In the genomic region with DNA sequence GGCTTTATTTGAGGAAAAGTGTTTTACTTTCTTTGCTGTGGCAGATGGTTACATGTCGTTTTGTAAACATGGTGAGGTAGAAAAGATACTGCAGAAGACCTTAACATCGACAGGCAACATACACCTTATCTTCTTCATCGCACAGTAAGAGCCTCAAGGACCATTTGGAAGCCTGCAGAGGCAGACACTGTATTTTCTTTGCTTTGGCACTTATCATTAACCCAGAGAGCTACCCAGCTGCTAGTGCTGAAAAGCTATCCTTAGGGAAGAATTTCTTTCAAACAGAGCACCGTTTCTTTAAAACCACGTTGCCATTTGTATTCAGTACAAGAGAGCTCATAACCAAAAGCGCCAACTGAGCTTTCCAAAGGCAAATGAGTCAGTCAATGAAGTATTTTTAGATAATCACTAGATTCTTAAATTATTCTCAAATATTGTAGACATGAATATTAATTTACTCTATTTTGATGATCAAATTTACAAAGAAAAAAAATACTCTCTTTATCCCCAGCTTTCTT, we compare ENCODE assay signal across 24 cellular contexts.
DNase-seq lines count a peak whose midpoint lies in the region; FAIRE-seq and TF ChIP-seq lines count a peak whose summit lies in the region.
"Had no signal": no experiment of that assay in that cellular context is flagged by ENCODE, and none has a peak within 500 bp of the region (broad histone marks: within the 10 kb centered on the region; RNA-seq: fewer than 3 reads in every experiment).

No MANE protein-coding gene starts in this region.

- H3K9me3 Mint-ChIP-seq in type B pancreatic cell = no peaks in the 10 kb centered on the region
- H3K9me3 Mint-ChIP-seq in activated naive CD8-positive, alpha-beta T cell treated with anti-CD3 and anti-CD28 coated beads for 36 hours = no peaks in the 10 kb centered on the region
- H3K9me3 Mint-ChIP-seq: activated naive CD8-positive, alpha-beta T cell treated with anti-CD3 and anti-CD28 coated beads, Interleukin-2, amount 50 U/mL, for 24 hours; H9; IgD-negative memory B cell; neural crest cell; stimulated activated memory B cell treated with anti-CD40 and anti-IgM and Interleukin-4, amounts not matched to agents 10 μg/mL and 1 μg/mL and 100 μg/mL, for 72 hours; T-helper 2 cell treated with Interferon-gamma antibody and Interleukin-4, amounts not matched to agents 5 μg/mL and 100 μg/mL, for 36 hours had no signal

- TF ChIP-seq CTCF in type B pancreatic cell (conservative IDR thresholded peaks at IDR 0.05) = no peak

- peaks cover 5% of the 10 kb centered on the region for H3K27me3 Mint-ChIP-seq in type B pancreatic cell
- H3K27me3 Mint-ChIP-seq in activated naive CD8-positive, alpha-beta T cell treated with anti-CD3 and anti-CD28 coated beads for 36 hours = peaks cover 3% of the 10 kb centered on the region
- H3K27me3 Mint-ChIP-seq: activated naive CD8-positive, alpha-beta T cell treated with anti-CD3 and anti-CD28 coated beads, Interleukin-2, amount 50 U/mL, for 24 hours; IgD-negative memory B cell; stimulated activated memory B cell treated with anti-CD40 and anti-IgM and Interleukin-4, amounts not matched to agents 10 μg/mL and 1 μg/mL and 100 μg/mL, for 72 hours had no signal

- FAIRE-seq in islet of Langerhans (lab: Jason Lieb, UNC) = peak; percentile 61

- H3K4me3 Mint-ChIP-seq in type B pancreatic cell = no peak overlapping the region
- no peak overlapping the region for H3K4me3 Mint-ChIP-seq in activated naive CD8-positive, alpha-beta T cell treated with anti-CD3 and anti-CD28 coated beads for 36 hours
- H3K4me3 Mint-ChIP-seq: activated naive CD8-positive, alpha-beta T cell treated with anti-CD3 and anti-CD28 coated beads, Interleukin-2, amount 50 U/mL, for 24 hours; H9; IgD-negative memory B cell; neural crest cell; stimulated activated memory B cell treated with anti-CD40 and anti-IgM and Interleukin-4, amounts not matched to agents 10 μg/mL and 1 μg/mL and 100 μg/mL, for 72 hours; T-helper 2 cell treated with Interferon-gamma antibody and Interleukin-4, amounts not matched to agents 5 μg/mL and 100 μg/mL, for 36 hours had no signal

- H3K27ac Mint-ChIP-seq in type B pancreatic cell = no peak overlapping the region
- H3K27ac Mint-ChIP-seq in activated naive CD8-positive, alpha-beta T cell treated with anti-CD3 and anti-CD28 coated beads for 36 hours = no peak overlapping the region
- H3K27ac Mint-ChIP-seq: activated naive CD8-positive, alpha-beta T cell treated with anti-CD3 and anti-CD28 coated beads, Interleukin-2, amount 50 U/mL, for 24 hours; IgD-negative memory B cell; stimulated activated memory B cell treated with anti-CD40 and anti-IgM and Interleukin-4, amounts not matched to agents 10 μg/mL and 1 μg/mL and 100 μg/mL, for 72 hours; T-helper 2 cell treated with Interferon-gamma antibody and Interleukin-4, amounts not matched to agents 5 μg/mL and 100 μg/mL, for 36 hours had no signal

- DNase-seq in Ammon's horn (ENCODE audit: low spot score) (peak; percentile 25), NCI-H128 (lab: John Stamatoyannopoulos, UW; ENCODE audit: unreplicated experiment) (peak; percentile 17), amniotic epithelial cell (ENCODE audit: low read depth) (peak; percentile 12), type B pancreatic cell (ENCODE audit: extremely low spot score, unreplicated experiment) (no peak), occipital lobe (lab: John Stamatoyannopoulos, UW) (no peak)
- DNase-seq in activated naive CD8-positive, alpha-beta T cell treated with anti-CD3 and anti-CD28 coated beads for 36 hours = no peak
- DNase-seq in activated CD4-positive, alpha-beta T cell treated with anti-CD3 and anti-CD28 coated beads for 4 hours = no peak
- DNase-seq: activated CD4-positive, alpha-beta T cell treated with anti-CD3 and anti-CD28 coated beads, Interleukin-2, amount 50 U/mL, for 48 hours; activated CD8-positive, alpha-beta memory T cell treated with anti-CD3 and anti-CD28 coated beads, Interleukin-2, amount 50 U/mL, for 48 hours; activated naive CD8-positive, alpha-beta T cell treated with anti-CD3 and anti-CD28 coated beads, Interleukin-2, amount 50 U/mL, for 24 hours; C1 segment of cervical spinal cord; Calu3; dorsolateral prefrontal cortex; H9; left ventricle myocardium superior; mucosa of descending colon; NCI-H1694 treated with DMSO at 0.1 percent for 48 hours; NCI-H510A; RPMI8226 had no signal

- H3K4me1 Mint-ChIP-seq in type B pancreatic cell (ENCODE audit: unreplicated experiment) = no peaks in the 10 kb centered on the region
- no peaks in the 10 kb centered on the region for H3K4me1 Mint-ChIP-seq in activated naive CD8-positive, alpha-beta T cell treated with anti-CD3 and anti-CD28 coated beads for 36 hours
- H3K4me1 Mint-ChIP-seq: activated naive CD8-positive, alpha-beta T cell treated with anti-CD3 and anti-CD28 coated beads, Interleukin-2, amount 50 U/mL, for 24 hours; stimulated activated memory B cell treated with anti-CD40 and anti-IgM and Interleukin-4, amounts not matched to agents 10 μg/mL and 1 μg/mL and 100 μg/mL, for 72 hours had no signal

- H3K36me3 Mint-ChIP-seq in type B pancreatic cell = no peaks in the 10 kb centered on the region
- H3K36me3 Mint-ChIP-seq in activated naive CD8-positive, alpha-beta T cell treated with anti-CD3 and anti-CD28 coated beads for 36 hours = no peaks in the 10 kb centered on the region
- H3K36me3 Mint-ChIP-seq: IgD-negative memory B cell; stimulated activated memory B cell treated with anti-CD40 and anti-IgM and Interleukin-4, amounts not matched to agents 10 μg/mL and 1 μg/mL and 100 μg/mL, for 72 hours had no signal

Comparison
In these comparisons a context has a peak if more than half of its experiments do, and no peak if none do; other contexts are left out.
1. DNase-seq: peak in Ammon's horn (single experiment), NCI-H128 (single experiment) and amniotic epithelial cell (single experiment); none in type B pancreatic cell (single experiment), activated naive CD8-positive, alpha-beta T cell treated with anti-CD3 and anti-CD28 coated beads for 36 hours (single experiment), occipital lobe (single experiment) and activated CD4-positive, alpha-beta T cell treated with anti-CD3 and anti-CD28 coated beads for 4 hours (0 of 2).